Comparison of ENCODE assay signal across 8 cellular contexts in genomic region chr17:2025622-2026309, GRCh38. TPM values are rescaled to one million over a fixed set of nuclear protein-coding genes. Genes with fewer than 3 reads are reported as not detected.
A peak's percentile ranks its signal among the peaks of the same experiment; 100 is the strongest.
DNase-seq lines count a peak whose midpoint lies in the region; ATAC-seq, FAIRE-seq and TF ChIP-seq lines count a peak whose summit lies in the region.

No MANE protein-coding gene starts in this region.

- CTCF ChIA-PET in BJ (lab: Yijun Ruan, JAX), result interaction anchor here (0.8 to 4.8 kb wide), 25 partner anchors 9 to 305 kb away, joined by 3 to 123 read pairs (median 5); partner anchors contain the start of genes HIC1 and OVCA2

- peak overlapping the region; percentile 82 to 86 (median 85) for H3K4me3 Mint-ChIP-seq in brain

- H3K36me3 ChIP-seq in BJ (ENCODE audit: control insufficient read depth, insufficient read depth, low read length), result no peaks in the 10 kb centered on the region
- H3K36me3 ChIP-seq in skeletal muscle tissue (ENCODE audit: control insufficient read depth in 3 of 3, insufficient read depth in 3 of 3, low read length in 3 of 3), result peaks cover 0 to 3% (median 0%) of the 10 kb centered on the region in 3 donors

- H3K27me3 Mint-ChIP-seq in brain, result peaks cover 42% of the 10 kb centered on the region

- H3K27ac Mint-ChIP-seq in brain, result peak overlapping the region in 4 of 5 experiments; percentile 30 to 92 (median 69)

- FAIRE-seq in GM12891 (lab: Jason Lieb, UNC), result peak; percentile 50

- peak overlapping the region; percentile 36 for H3K27ac ChIP-seq in skeletal muscle tissue (ENCODE audit: low read depth, low read length)

- POLR2A ChIA-PET in BJ (lab: Charles Lee), result no interaction called here

- DNase-seq in BJ (ENCODE audit: low read depth) (no peak), GM12891 (ENCODE audit: insufficient read length, low spot score) (no peak), NOMO-1 treated with DMSO at 0.1 percent for 48 hours (lab: John Stamatoyannopoulos, UW; ENCODE audit: unreplicated experiment) (peak; percentile 18), iPS-NIHi11 (ENCODE audit: low spot score) (peak; percentile 53)

- TF ChIP-seq CTCF in BJ (IDR thresholded peaks at IDR 0.05; ENCODE audit: insufficient read depth, low read depth, low read length), result peak; percentile 88
- peak; percentile 74 to 80 for TF ChIP-seq CTCF in brain (conservative IDR thresholded peaks at IDR 0.05)

- no peaks in the 10 kb centered on the region for H3K36me3 Mint-ChIP-seq in brain

- peak overlapping the region; percentile 40 for H3K4me3 ChIP-seq in BJ (ENCODE audit: low read depth, low read length)
- peak overlapping the region; percentile 48 to 74 (median 70) for H3K4me3 ChIP-seq in skeletal muscle tissue (ENCODE audit: low read length in 3 of 3)

- H3K4me1 Mint-ChIP-seq in brain, result peaks cover 51% of the 10 kb centered on the region

- ATAC-seq in GM21619 (IDR thresholded peaks at IDR 0.05; ENCODE audit: unreplicated experiment) (no peak), GM21515 (IDR thresholded peaks at IDR 0.05; ENCODE audit: unreplicated experiment) (no peak)

- no peak for TF ChIP-seq POLR2A in GM12891 (IDR thresholded peaks at IDR 0.05; ENCODE audit: low read depth, low read length)

- H3K9ac ChIP-seq in skeletal muscle tissue (ENCODE audit: low read depth in 1 of 3, low read length in 3 of 3), result peak overlapping the region in 2 of 3 donors; percentile 56 to 64

- no peaks in the 10 kb centered on the region for H3K9me3 ChIP-seq in skeletal muscle tissue (ENCODE audit: control insufficient read depth in 3 of 3, low read length in 3 of 3)

- H3K27me3 ChIP-seq in BJ (ENCODE audit: control insufficient read depth, insufficient read depth, low read length) (peaks cover 14% of the 10 kb centered on the region), skeletal muscle tissue (ENCODE audit: control insufficient read depth in 3 of 3, insufficient read depth in 3 of 3, low read length in 3 of 3) (peaks cover 13 to 31% (median 22%) of the 10 kb centered on the region in 3 donors)

- peaks cover 0 to 7% (median 1%) of the 10 kb centered on the region in 5 experiments for H3K9me3 Mint-ChIP-seq in brain

- peaks cover 18 to 34% (median 27%) of the 10 kb centered on the region in 3 donors for H3K4me1 ChIP-seq in skeletal muscle tissue (ENCODE audit: control insufficient read depth in 3 of 3, insufficient read depth in 3 of 3, low read length in 3 of 3)

TF ChIP-seq in GM12891, 5 proteins besides CTCF, POLR2A, EP300 and RAD21:
- no peak for TF ChIP-seq TAF1 (IDR thresholded peaks at IDR 0.05; ENCODE audit: low read depth, low read length)
- TF ChIP-seq SPI1 (IDR thresholded peaks at IDR 0.05; ENCODE audit: low read depth, low read length), result no peak
- TF ChIP-seq PAX5 (IDR thresholded peaks at IDR 0.05; ENCODE audit: insufficient read depth, low read length, severe bottlenecking), result no peak
- no peak for TF ChIP-seq POU2F2 (IDR thresholded peaks at IDR 0.05; ENCODE audit: low read depth, low read length)
- no peak for TF ChIP-seq POLR2AphosphoS5 (IDR thresholded peaks at IDR 0.05; ENCODE audit: low read depth, low read length)

RNA-seq across cellular contexts. Expression of gene RTN4RL1, which starts 0.6 kb away (rescaled TPM):
- polyA plus RNA-seq in BJ (2011; rRNA removed), result 0.16 and 0.32 TPM in 2 replicates
- 0.05 TPM in 2 replicates for polyA minus RNA-seq in BJ (2011; rRNA and poly(A)+ RNA removed)
- polyA plus RNA-seq in GM12891 (2012; ENCODE audit: low read depth, missing spikeins), result 0.03 TPM
- 4.3 TPM for polyA plus RNA-seq in brain (ENCODE audit: insufficient read depth, low read depth, low replicate concordance)
- total RNA-seq in skeletal muscle tissue, result 1.0 TPM

RNA-seq across cellular contexts. Expression of gene DPH1, which starts 4.2 kb away (rescaled TPM):
- polyA plus RNA-seq in BJ (2011; rRNA removed) (36.1 and 54.6 TPM in 2 replicates), brain (ENCODE audit: insufficient read depth, low read depth, low replicate concordance) (18.6 TPM)
- 41.5 and 59.5 TPM in 2 replicates for polyA minus RNA-seq in BJ (2011; rRNA and poly(A)+ RNA removed)
- 16.2 TPM for polyA plus RNA-seq in GM12891 (2012; ENCODE audit: low read depth, missing spikeins)
- 14.1 TPM for total RNA-seq in skeletal muscle tissue

RNA-seq across cellular contexts. Expression of gene OVCA2, which starts 16.1 kb away (rescaled TPM):
- polyA plus RNA-seq in BJ (2011; rRNA removed) (42.0 and 56.7 TPM in 2 replicates), brain (ENCODE audit: insufficient read depth, low read depth, low replicate concordance) (28.7 TPM)
- polyA minus RNA-seq in BJ (2011; rRNA and poly(A)+ RNA removed), result 12.0 and 19.1 TPM in 2 replicates
- polyA plus RNA-seq in GM12891 (2012; ENCODE audit: low read depth, missing spikeins), result 35.2 TPM
- total RNA-seq in skeletal muscle tissue, result 24.0 TPM

RNA-seq across cellular contexts. Expression of gene HIC1, which starts 29.1 kb away (rescaled TPM):
- polyA plus RNA-seq in BJ (2011; rRNA removed) (14.8 and 15.1 TPM in 2 replicates), brain (ENCODE audit: insufficient read depth, low read depth, low replicate concordance) (2.6 TPM)
- polyA minus RNA-seq in BJ (2011; rRNA and poly(A)+ RNA removed), result 10.3 and 11.1 TPM in 2 replicates
- polyA plus RNA-seq in GM12891 (2012; ENCODE audit: low read depth, missing spikeins), result 47.4 TPM
- 23.5 TPM for total RNA-seq in skeletal muscle tissue

Comparison
In these comparisons a context has a peak if more than half of its experiments do, and no peak if none do; other contexts are left out.
1. DNase-seq: peak in NOMO-1 treated with DMSO at 0.1 percent for 48 hours (single experiment) and iPS-NIHi11 (single experiment); none in BJ (single experiment) and GM12891 (single experiment).